10 cellular contexts compared by ENCODE assay signal in the genomic region with DNA sequence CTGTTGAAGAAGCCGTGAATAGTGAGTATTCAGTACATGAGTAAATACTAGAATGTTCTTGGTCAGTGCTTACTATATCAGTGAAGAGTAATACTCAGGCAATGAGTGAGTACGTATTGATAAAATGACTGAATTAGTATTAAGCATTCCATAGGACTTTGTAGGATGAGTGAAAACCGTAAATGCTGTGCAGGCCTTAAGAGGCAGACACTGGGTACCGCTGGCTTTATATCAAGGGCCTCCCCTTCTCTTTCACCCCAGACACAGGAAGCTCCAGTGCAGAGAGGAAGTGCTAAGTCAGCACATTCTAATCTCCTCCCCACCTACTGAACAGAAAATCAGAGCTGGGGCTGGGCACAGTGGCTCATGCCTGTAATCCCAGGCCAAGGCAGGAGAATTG. TPM values are rescaled to one million over a fixed set of nuclear protein-coding genes. Genes with fewer than 3 reads are reported as not detected.
DNase-seq lines count a peak whose midpoint lies in the region; ATAC-seq, FAIRE-seq and TF ChIP-seq lines count a peak whose summit lies in the region.
"Had no signal": no experiment of that assay in that cellular context is flagged by ENCODE, and none has a peak within 500 bp of the region (broad histone marks: within the 10 kb centered on the region; RNA-seq: fewer than 3 reads in every experiment).

No MANE protein-coding gene starts in this region.

- intact Hi-C loops in activated CD4-positive, alpha-beta T cell treated with anti-CD3 and anti-CD28 coated beads, Interleukin-2, amount 10 ng/mL, durations not matched to agents 24 days and 14 days (cut with micrococcal nuclease), result loop anchor here (1.0 kb wide), 4 partner anchors 9 to 53 kb away; no protein-coding TSS in a partner anchor
- intact Hi-C loops in tibial artery (cut with DNase I; ENCODE audit: low total_unique reads), result no loop called here

- H3K27ac ChIP-seq in tibial artery, result no peak overlapping the region
- H3K27ac ChIP-seq: cardiac muscle cell had no signal

- H3K27me3 Mint-ChIP-seq in activated CD4-positive, alpha-beta T cell treated with anti-CD3 and anti-CD28 coated beads, Interleukin-2, amount 10 ng/mL, durations not matched to agents 24 days and 14 days, result no peaks in the 10 kb centered on the region
- H3K27me3 Mint-ChIP-seq in effector memory CD8-positive, alpha-beta T cell, result no peaks in the 10 kb centered on the region

- peaks cover 75% of the 10 kb centered on the region for H3K36me3 Mint-ChIP-seq in activated CD4-positive, alpha-beta T cell treated with anti-CD3 and anti-CD28 coated beads, Interleukin-2, amount 10 ng/mL, durations not matched to agents 24 days and 14 days (ENCODE audit: low read depth)
- peaks cover 16% of the 10 kb centered on the region for H3K36me3 Mint-ChIP-seq in effector memory CD8-positive, alpha-beta T cell (ENCODE audit: insufficient read depth)

- no peak for DNase-seq in HTR-8/SVneo (ENCODE audit: insufficient read length, low spot score)
- DNase-seq in activated CD4-positive, alpha-beta T cell treated with anti-CD3 and anti-CD28 coated beads, Interleukin-2, amount 10 ng/mL, durations not matched to agents 24 days and 14 days, result peak; percentile 82
- DNase-seq in effector memory CD8-positive, alpha-beta T cell, result peak; percentile 22 to 40 (median 26)
- peak; percentile 36 to 52 for DNase-seq in stimulated activated CD4-positive, alpha-beta T cell treated with anti-CD3 and anti-CD28 coated beads, Interleukin-2, amount 100 ng/mL, for 24 hours
- DNase-seq in NCI-H2171 (lab: John Stamatoyannopoulos, UW), result no peak
- no peak for DNase-seq in LoVo (ENCODE audit: low spot score)
- no peak for DNase-seq in tibial artery
- DNase-seq: SK-N-SH had no signal

- H3K4me1 ChIP-seq in tibial artery, result no peaks in the 10 kb centered on the region

- no peak overlapping the region for H3K4me3 ChIP-seq in tibial artery
- H3K4me3 ChIP-seq: cardiac muscle cell had no signal

- H3K9me3 Mint-ChIP-seq in activated CD4-positive, alpha-beta T cell treated with anti-CD3 and anti-CD28 coated beads, Interleukin-2, amount 10 ng/mL, durations not matched to agents 24 days and 14 days, result no peaks in the 10 kb centered on the region
- no peaks in the 10 kb centered on the region for H3K9me3 Mint-ChIP-seq in effector memory CD8-positive, alpha-beta T cell

- peak overlapping the region; percentile 96 for H3K27ac Mint-ChIP-seq in activated CD4-positive, alpha-beta T cell treated with anti-CD3 and anti-CD28 coated beads, Interleukin-2, amount 10 ng/mL, durations not matched to agents 24 days and 14 days
- peak overlapping the region; percentile 90 to 96 for H3K27ac Mint-ChIP-seq in effector memory CD8-positive, alpha-beta T cell

- H3K27me3 ChIP-seq in tibial artery, result no peaks in the 10 kb centered on the region
- H3K27me3 ChIP-seq: cardiac muscle cell had no signal

- TF ChIP-seq CTCF in tibial artery (IDR thresholded peaks at IDR 0.05), result no peak

- H3K36me3 ChIP-seq in tibial artery, result peaks cover 48 to 97% (median 81%) of the 10 kb centered on the region in 3 donors

- peaks cover 29% of the 10 kb centered on the region for H3K4me1 Mint-ChIP-seq in activated CD4-positive, alpha-beta T cell treated with anti-CD3 and anti-CD28 coated beads, Interleukin-2, amount 10 ng/mL, durations not matched to agents 24 days and 14 days
- H3K4me1 Mint-ChIP-seq in effector memory CD8-positive, alpha-beta T cell (ENCODE audit: low read depth in 2 of 2), result peaks cover 17 to 26% of the 10 kb centered on the region in 2 donors

- peak overlapping the region; percentile 75 for H3K4me3 Mint-ChIP-seq in activated CD4-positive, alpha-beta T cell treated with anti-CD3 and anti-CD28 coated beads, Interleukin-2, amount 10 ng/mL, durations not matched to agents 24 days and 14 days
- peak overlapping the region; percentile 68 to 77 for H3K4me3 Mint-ChIP-seq in effector memory CD8-positive, alpha-beta T cell

- H3K9me3 ChIP-seq in tibial artery, result no peaks in the 10 kb centered on the region
- H3K9me3 ChIP-seq: SK-N-SH had no signal

- peak; percentile 38 for FAIRE-seq in HTR-8/SVneo (lab: Jason Lieb, UNC)

- peak; percentile 99 for ATAC-seq in effector memory CD8-positive, alpha-beta T cell (replicated peaks)
- no peak for ATAC-seq in GM18873 (IDR thresholded peaks at IDR 0.05; ENCODE audit: low FRiP score, unreplicated experiment)

RNA-seq across cellular contexts. Expression of gene POFUT1, which starts 24.2 kb away (rescaled TPM):
- total RNA-seq in activated CD4-positive, alpha-beta T cell treated with anti-CD3 and anti-CD28 coated beads, Interleukin-2, amount 10 ng/mL, durations not matched to agents 24 days and 14 days, result 65.7 and 68.1 TPM in 2 replicates

RNA-seq across cellular contexts. Expression of gene PLAGL2, which starts 24.3 kb away (rescaled TPM):
- 119 and 120 TPM in 2 replicates for total RNA-seq in activated CD4-positive, alpha-beta T cell treated with anti-CD3 and anti-CD28 coated beads, Interleukin-2, amount 10 ng/mL, durations not matched to agents 24 days and 14 days

RNA-seq across cellular contexts. Expression of gene KIF3B, which starts 45.6 kb away (rescaled TPM):
- 34.7 and 35.5 TPM in 2 replicates for total RNA-seq in activated CD4-positive, alpha-beta T cell treated with anti-CD3 and anti-CD28 coated beads, Interleukin-2, amount 10 ng/mL, durations not matched to agents 24 days and 14 days

Comparison
In these comparisons a context has a peak if more than half of its experiments do, and no peak if none do; other contexts are left out.
1. DNase-seq: peak in activated CD4-positive, alpha-beta T cell treated with anti-CD3 and anti-CD28 coated beads, Interleukin-2, amount 10 ng/mL, durations not matched to agents 24 days and 14 days (single experiment), effector memory CD8-positive, alpha-beta T cell (3 of 3) and stimulated activated CD4-positive, alpha-beta T cell treated with anti-CD3 and anti-CD28 coated beads, Interleukin-2, amount 100 ng/mL, for 24 hours (2 of 2); none in HTR-8/SVneo (single experiment), NCI-H2171 (single experiment), LoVo (single experiment) and tibial artery (0 of 2).